ENCODE assay signal across 2 cellular contexts in the genomic region with DNA sequence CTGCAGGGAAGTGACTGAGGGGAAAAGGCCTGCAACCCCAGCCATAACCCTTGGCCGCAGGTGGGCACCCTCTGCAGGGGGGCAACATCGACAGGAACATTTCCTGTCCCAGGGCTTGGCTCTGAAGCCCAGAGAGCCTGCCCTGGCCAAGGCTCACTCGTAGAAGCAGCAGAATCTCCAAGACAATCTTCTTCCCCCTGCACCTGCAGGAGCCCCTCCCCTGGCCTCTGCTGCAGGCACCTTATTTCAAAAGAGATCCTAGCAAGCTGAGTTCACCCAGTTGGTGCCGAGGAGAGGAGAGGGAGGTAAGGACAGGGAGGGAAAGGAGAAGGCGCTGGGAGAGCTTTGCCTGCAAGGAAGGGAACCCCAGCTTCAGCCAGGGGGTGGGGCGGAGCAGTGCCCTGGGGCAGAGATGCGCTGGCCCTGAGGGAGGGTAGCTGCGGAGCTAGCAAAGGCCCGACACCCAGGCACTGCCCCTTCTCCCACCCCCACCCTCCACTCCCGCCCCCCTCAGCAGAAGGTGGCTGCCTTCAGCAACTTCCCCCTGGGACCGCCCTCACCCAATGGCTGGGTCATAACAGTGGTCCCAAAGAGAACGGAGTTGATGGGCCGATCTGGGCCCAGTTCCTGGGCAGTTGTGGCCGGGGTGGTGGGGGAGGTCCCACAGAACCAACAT.
TF ChIP-seq lines count a peak whose summit lies in the region.

No MANE protein-coding gene starts in this region.

TF ChIP-seq in GM23338, 12 proteins besides CTCF, POLR2A, EP300 and RAD21 (continues in another document):
- TF ChIP-seq, protein P1, sequence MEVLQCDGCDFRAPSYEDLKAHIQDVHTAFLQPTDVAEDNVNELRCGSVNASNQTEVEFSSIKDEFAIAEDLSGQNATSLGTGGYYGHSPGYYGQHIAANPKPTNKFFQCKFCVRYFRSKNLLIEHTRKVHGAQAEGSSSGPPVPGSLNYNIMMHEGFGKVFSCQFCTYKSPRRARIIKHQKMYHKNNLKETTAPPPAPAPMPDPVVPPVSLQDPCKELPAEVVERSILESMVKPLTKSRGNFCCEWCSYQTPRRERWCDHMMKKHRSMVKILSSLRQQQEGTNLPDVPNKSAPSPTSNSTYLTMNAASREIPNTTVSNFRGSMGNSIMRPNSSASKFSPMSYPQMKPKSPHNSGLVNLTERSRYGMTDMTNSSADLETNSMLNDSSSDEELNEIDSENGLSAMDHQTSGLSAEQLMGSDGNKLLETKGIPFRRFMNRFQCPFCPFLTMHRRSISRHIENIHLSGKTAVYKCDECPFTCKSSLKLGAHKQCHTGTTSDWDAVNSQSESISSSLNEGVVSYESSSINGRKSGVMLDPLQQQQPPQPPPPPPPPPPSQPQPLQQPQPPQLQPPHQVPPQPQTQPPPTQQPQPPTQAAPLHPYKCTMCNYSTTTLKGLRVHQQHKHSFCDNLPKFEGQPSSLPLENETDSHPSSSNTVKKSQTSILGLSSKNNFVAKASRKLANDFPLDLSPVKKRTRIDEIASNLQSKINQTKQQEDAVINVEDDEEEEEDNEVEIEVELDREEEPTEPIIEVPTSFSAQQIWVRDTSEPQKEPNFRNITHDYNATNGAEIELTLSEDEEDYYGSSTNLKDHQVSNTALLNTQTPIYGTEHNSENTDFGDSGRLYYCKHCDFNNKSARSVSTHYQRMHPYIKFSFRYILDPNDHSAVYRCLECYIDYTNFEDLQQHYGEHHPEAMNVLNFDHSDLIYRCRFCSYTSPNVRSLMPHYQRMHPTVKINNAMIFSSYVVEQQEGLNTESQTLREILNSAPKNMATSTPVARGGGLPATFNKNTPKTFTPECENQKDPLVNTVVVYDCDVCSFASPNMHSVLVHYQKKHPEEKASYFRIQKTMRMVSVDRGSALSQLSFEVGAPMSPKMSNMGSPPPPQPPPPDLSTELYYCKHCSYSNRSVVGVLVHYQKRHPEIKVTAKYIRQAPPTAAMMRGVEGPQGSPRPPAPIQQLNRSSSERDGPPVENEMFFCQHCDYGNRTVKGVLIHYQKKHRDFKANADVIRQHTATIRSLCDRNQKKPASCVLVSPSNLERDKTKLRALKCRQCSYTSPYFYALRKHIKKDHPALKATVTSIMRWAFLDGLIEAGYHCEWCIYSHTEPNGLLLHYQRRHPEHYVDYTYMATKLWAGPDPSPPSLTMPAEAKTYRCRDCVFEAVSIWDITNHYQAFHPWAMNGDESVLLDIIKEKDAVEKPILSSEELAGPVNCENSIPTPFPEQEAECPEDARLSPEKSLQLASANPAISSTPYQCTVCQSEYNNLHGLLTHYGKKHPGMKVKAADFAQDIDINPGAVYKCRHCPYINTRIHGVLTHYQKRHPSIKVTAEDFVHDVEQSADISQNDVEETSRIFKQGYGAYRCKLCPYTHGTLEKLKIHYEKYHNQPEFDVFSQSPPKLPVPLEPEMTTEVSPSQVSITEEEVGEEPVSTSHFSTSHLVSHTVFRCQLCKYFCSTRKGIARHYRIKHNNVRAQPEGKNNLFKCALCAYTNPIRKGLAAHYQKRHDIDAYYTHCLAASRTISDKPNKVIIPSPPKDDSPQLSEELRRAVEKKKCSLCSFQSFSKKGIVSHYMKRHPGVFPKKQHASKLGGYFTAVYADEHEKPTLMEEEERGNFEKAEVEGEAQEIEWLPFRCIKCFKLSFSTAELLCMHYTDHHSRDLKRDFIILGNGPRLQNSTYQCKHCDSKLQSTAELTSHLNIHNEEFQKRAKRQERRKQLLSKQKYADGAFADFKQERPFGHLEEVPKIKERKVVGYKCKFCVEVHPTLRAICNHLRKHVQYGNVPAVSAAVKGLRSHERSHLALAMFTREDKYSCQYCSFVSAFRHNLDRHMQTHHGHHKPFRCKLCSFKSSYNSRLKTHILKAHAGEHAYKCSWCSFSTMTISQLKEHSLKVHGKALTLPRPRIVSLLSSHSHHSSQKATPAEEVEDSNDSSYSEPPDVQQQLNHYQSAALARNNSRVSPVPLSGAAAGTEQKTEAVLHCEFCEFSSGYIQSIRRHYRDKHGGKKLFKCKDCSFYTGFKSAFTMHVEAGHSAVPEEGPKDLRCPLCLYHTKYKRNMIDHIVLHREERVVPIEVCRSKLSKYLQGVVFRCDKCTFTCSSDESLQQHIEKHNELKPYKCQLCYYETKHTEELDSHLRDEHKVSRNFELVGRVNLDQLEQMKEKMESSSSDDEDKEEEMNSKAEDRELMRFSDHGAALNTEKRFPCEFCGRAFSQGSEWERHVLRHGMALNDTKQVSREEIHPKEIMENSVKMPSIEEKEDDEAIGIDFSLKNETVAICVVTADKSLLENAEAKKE (CRISPR knock-in tag; IDR thresholded peaks at IDR 0.05), result no peak
- no peak for TF ChIP-seq REST (IDR thresholded peaks at IDR 0.05; ENCODE audit: unreplicated experiment)
- TF ChIP-seq POLR2AphosphoS5 (IDR thresholded peaks at IDR 0.05; ENCODE audit: low read depth), result no peak
- TF ChIP-seq NANOG (IDR thresholded peaks at IDR 0.05; ENCODE audit: borderline replicate concordance), result no peak
- TF ChIP-seq ZNF114 (CRISPR knock-in tag; IDR thresholded peaks at IDR 0.05), result no peak
- no peak for TF ChIP-seq JUNB (IDR thresholded peaks at IDR 0.05; ENCODE audit: unreplicated experiment)
- no peak for TF ChIP-seq STAT1 (IDR thresholded peaks at IDR 0.05; ENCODE audit: unreplicated experiment)
- TF ChIP-seq, protein P2, sequence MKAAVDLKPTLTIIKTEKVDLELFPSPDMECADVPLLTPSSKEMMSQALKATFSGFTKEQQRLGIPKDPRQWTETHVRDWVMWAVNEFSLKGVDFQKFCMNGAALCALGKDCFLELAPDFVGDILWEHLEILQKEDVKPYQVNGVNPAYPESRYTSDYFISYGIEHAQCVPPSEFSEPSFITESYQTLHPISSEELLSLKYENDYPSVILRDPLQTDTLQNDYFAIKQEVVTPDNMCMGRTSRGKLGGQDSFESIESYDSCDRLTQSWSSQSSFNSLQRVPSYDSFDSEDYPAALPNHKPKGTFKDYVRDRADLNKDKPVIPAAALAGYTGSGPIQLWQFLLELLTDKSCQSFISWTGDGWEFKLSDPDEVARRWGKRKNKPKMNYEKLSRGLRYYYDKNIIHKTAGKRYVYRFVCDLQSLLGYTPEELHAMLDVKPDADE (IDR thresholded peaks at IDR 0.05), result no peak

TF ChIP-seq in SK-N-SH, 30 proteins besides CTCF, POLR2A, EP300 and RAD21:
- TF ChIP-seq EZH2phosphoT487 (IDR thresholded peaks at IDR 0.05; ENCODE audit: borderline replicate concordance, low read depth), result no peak
- no peak for TF ChIP-seq TEAD4 (IDR thresholded peaks at IDR 0.05; ENCODE audit: borderline replicate concordance, insufficient read depth)
- TF ChIP-seq JUND (IDR thresholded peaks at IDR 0.05), result no peak
- no peak for TF ChIP-seq NRF1 (IDR thresholded peaks at IDR 0.05; ENCODE audit: low read depth, low read length)
- TF ChIP-seq MAX (IDR thresholded peaks at IDR 0.05; ENCODE audit: low read depth), result no peak
- TF ChIP-seq POLR2AphosphoS5 (IDR thresholded peaks at IDR 0.05; ENCODE audit: low read depth, low read length), result no peak
- TF ChIP-seq TCF12 (IDR thresholded peaks at IDR 0.05), result no peak
- TF ChIP-seq SIN3A (IDR thresholded peaks at IDR 0.05; ENCODE audit: borderline replicate concordance, low read depth, low read length), result no peak
- TF ChIP-seq FOXJ3 (CRISPR knock-in tag; IDR thresholded peaks at IDR 0.05), result no peak
- TF ChIP-seq FOXM1 (IDR thresholded peaks at IDR 0.05; ENCODE audit: low read depth), result no peak
- TF ChIP-seq TAF1 (IDR thresholded peaks at IDR 0.05; ENCODE audit: borderline replicate concordance, low read depth, low read length), result no peak
- TF ChIP-seq MEF2A (IDR thresholded peaks at IDR 0.05; ENCODE audit: borderline replicate concordance, low read depth), result no peak
- TF ChIP-seq SMC3 (IDR thresholded peaks at IDR 0.05; ENCODE audit: low read depth, low read length), result no peak
- TF ChIP-seq, protein P3, sequence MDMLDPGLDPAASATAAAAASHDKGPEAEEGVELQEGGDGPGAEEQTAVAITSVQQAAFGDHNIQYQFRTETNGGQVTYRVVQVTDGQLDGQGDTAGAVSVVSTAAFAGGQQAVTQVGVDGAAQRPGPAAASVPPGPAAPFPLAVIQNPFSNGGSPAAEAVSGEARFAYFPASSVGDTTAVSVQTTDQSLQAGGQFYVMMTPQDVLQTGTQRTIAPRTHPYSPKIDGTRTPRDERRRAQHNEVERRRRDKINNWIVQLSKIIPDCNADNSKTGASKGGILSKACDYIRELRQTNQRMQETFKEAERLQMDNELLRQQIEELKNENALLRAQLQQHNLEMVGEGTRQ (IDR thresholded peaks at IDR 0.05; ENCODE audit: borderline replicate concordance, low read depth, low read length), result no peak
- no peak for TF ChIP-seq MXI1 (IDR thresholded peaks at IDR 0.05; ENCODE audit: low read depth, low read length)
- no peak for TF ChIP-seq YY1 (IDR thresholded peaks at IDR 0.05; ENCODE audit: low read depth)
- TF ChIP-seq RXRA (IDR thresholded peaks at IDR 0.05; ENCODE audit: borderline replicate concordance, low read depth), result no peak
- TF ChIP-seq USF1 (IDR thresholded peaks at IDR 0.05; ENCODE audit: borderline replicate concordance, low read depth), result no peak
